Comparison of ENCODE assay signal across 13 cellular contexts in the genomic region with DNA sequence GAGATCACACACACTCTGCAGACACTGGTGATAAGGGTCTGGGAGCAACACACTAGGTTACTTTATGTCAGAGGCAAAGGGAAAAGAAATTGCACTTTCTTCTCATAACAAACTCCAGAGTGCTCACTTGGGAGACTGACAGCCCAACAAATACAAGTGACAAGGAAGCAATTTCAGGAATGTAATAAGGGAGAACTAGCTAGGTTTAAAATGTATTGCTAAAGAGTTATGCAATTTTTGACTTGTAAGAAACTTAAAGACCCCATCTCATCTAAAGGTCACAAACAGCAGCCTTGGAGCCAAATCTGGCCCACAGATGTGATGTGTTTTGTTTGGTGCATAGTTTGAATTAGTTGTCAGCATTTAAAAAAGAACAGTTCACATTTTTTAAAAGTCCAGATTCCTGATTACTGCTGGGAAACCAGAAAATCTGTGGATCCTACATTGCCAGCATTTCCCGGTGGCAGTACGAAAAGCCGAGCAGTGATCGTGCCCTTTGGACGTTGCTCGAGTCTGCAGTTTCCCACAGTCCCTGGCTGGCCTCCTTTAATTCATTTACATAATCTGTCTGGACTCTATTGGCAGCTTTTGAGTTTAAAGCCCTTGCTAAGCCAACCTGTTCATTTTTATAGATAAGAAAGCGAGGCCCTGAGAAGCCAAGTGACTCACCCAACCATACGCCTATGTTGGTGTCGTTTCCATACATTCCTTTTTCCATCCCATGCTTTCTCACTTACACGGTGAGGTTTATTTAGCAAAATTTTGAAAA. TPM values are rescaled to one million over a fixed set of nuclear protein-coding genes. Genes with fewer than 3 reads are reported as not detected.
A peak's percentile ranks its signal among the peaks of the same experiment; 100 is the strongest.
DNase-seq lines count a peak whose midpoint lies in the region; TF ChIP-seq lines count a peak whose summit lies in the region.
"Had no signal": no experiment of that assay in that cellular context is flagged by ENCODE, and none has a peak within 500 bp of the region (broad histone marks: within the 10 kb centered on the region; RNA-seq: fewer than 3 reads in every experiment).

No MANE protein-coding gene starts in this region.

- no peaks in the 10 kb centered on the region for H3K79me2 ChIP-seq in mammary epithelial cell (ENCODE audit: insufficient read depth, low read length)

- TF ChIP-seq CTCF in AG09309 (IDR thresholded peaks at IDR 0.05; ENCODE audit: control insufficient read depth, insufficient read depth, low read depth, low read length, missing control alignments) (no peak), mammary epithelial cell (conservative IDR thresholded peaks at IDR 0.05 in 1 of 2, IDR thresholded peaks at IDR 0.05 in 1 of 2; ENCODE audit: extremely low read depth in 1 of 2, insufficient read depth in 1 of 2, low read depth in 1 of 2, low read length in 2 of 2) (no peak)

- H3K9ac ChIP-seq in mammary epithelial cell (ENCODE audit: insufficient read depth, low read length), result no peak overlapping the region

- in situ Hi-C loops in mammary epithelial cell (cut with MboI; ENCODE audit: low sequenced_read_pairs in 2 of 2), result no loop called here

- H3K9me3 ChIP-seq in mesodermal cell (ENCODE audit: control insufficient read depth, low read length), result no peaks in the 10 kb centered on the region
- H3K9me3 ChIP-seq in mammary epithelial cell (replicated peaks; ENCODE audit: insufficient read depth, low read length), result no peaks in the 10 kb centered on the region
- H3K9me3 ChIP-seq: upper lobe of left lung had no signal

- H3K27ac ChIP-seq in mesodermal cell (ENCODE audit: low read depth, low read length, severe bottlenecking) (peak overlapping the region; percentile 91), mammary epithelial cell (ENCODE audit: insufficient read depth, low read depth, low read length) (no peak overlapping the region)
- H3K27ac ChIP-seq: upper lobe of left lung had no signal

- WGBS in mesodermal cell (ENCODE audit: insufficient coverage in 2 of 2), 2 experiments, result 85 to 88% methylated on average over 6 to 7 of the region's 10 CpGs
- WGBS in mammary epithelial cell (ENCODE audit: low coverage, missing lambda C conversion rate), result 88% methylated on average over 10 of the region's 10 CpGs

- H3K27me3 ChIP-seq in mammary epithelial cell (ENCODE audit: insufficient read depth, low read length), result no peaks in the 10 kb centered on the region
- H3K27me3 ChIP-seq: upper lobe of left lung had no signal

- H4K20me1 ChIP-seq in mammary epithelial cell (ENCODE audit: insufficient read depth, low read length), result no peaks in the 10 kb centered on the region

- no peak overlapping the region for H3K4me3 ChIP-seq in AG09309 (ENCODE audit: control insufficient read depth, low read depth, low read length)
- H3K4me3 ChIP-seq in mesodermal cell (ENCODE audit: extremely low read depth, insufficient read depth, low read length, poor library complexity, severe bottlenecking), result no peak overlapping the region
- H3K4me3 ChIP-seq in mammary epithelial cell (replicated peaks in 1 of 3; ENCODE audit: insufficient read depth in 1 of 3, low read depth in 2 of 3, low read length in 3 of 3), result no peak overlapping the region
- H3K4me3 ChIP-seq: upper lobe of left lung had no signal

- no peaks in the 10 kb centered on the region for H3K36me3 ChIP-seq in mesodermal cell (ENCODE audit: control insufficient read depth, insufficient read depth, low read length)
- H3K36me3 ChIP-seq in mammary epithelial cell (ENCODE audit: insufficient read depth, low read length), result no peaks in the 10 kb centered on the region
- H3K36me3 ChIP-seq: upper lobe of left lung had no signal

- BruUV-seq in mammary epithelial cell (replicated peaks; lab: Mats Ljungman, UMichigan), result no TSS peak

- H3K4me1 ChIP-seq in mesodermal cell (ENCODE audit: control insufficient read depth, insufficient read depth, low read length, poor library complexity, severe bottlenecking) (peaks cover 19% of the 10 kb centered on the region), mammary epithelial cell (ENCODE audit: insufficient read depth, low read length) (no peaks in the 10 kb centered on the region)

- intact Hi-C loops in head of caudate nucleus (cut with DNase I) (no loop called here), mammary epithelial cell (cut with micrococcal nuclease) (no loop called here)

- DNase-seq in AG09309 (ENCODE audit: low read depth), result peak; percentile 23
- DNase-seq in HuH-7.5 (ENCODE audit: low spot score), result peak; percentile 25
- DNase-seq in epidermal melanocyte (ENCODE audit: insufficient read length, low spot score), result peak; percentile 17
- DNase-seq in activated CD8-positive, alpha-beta memory T cell treated with anti-CD3 and anti-CD28 coated beads, Interleukin-2, amount 50 U/mL, for 48 hours, result no peak
- DNase-seq in head of caudate nucleus, result no peak
- DNase-seq in NCI-H1436 (lab: John Stamatoyannopoulos, UW), result no peak
- no peak for DNase-seq in mammary epithelial cell
- DNase-seq: ACHN, amniotic stem cell, naive B cell, NCI-H510A, upper lobe of left lung had no signal

- H2AFZ ChIP-seq in mammary epithelial cell (ENCODE audit: low read depth, low read length), result no peak overlapping the region

- dilution Hi-C loops in mammary epithelial cell (cut with HindIII; ENCODE audit: low sequenced_read_pairs), result no loop called here

- no peak overlapping the region for H3K4me2 ChIP-seq in mammary epithelial cell (ENCODE audit: insufficient read depth, low read depth, low read length)

- CTCF ChIA-PET in mammary epithelial cell (lab: Charles Lee; ENCODE audit: low non-redundant PET), result no interaction called here

RNA-seq across cellular contexts. Expression of a gene that starts 42.0 kb away (rescaled TPM):
- 13.9 TPM for polyA plus RNA-seq in mesodermal cell (2013, experiment 1 of 2)
- 11.2 TPM for polyA plus RNA-seq in mesodermal cell (2013, experiment 2 of 2)
- total RNA-seq in mammary epithelial cell, result 10 to 100 TPM; 16.7 to 28.3 TPM
- polyA plus RNA-seq in mammary epithelial cell, result 6.3 TPM
- 41.9 TPM for polyA minus RNA-seq in mammary epithelial cell

Comparison
In these comparisons a context has a peak if more than half of its experiments do, and no peak if none do; other contexts are left out.
1. DNase-seq: peak in AG09309 (single experiment), HuH-7.5 (single experiment) and epidermal melanocyte (single experiment); none in activated CD8-positive, alpha-beta memory T cell treated with anti-CD3 and anti-CD28 coated beads, Interleukin-2, amount 50 U/mL, for 48 hours (single experiment), head of caudate nucleus (0 of 42), NCI-H1436 (single experiment) and mammary epithelial cell (single experiment).